ENCODE assay signal across 1 cellular context in genomic region chr3:15484551-15484950, GRCh38. TPM values are rescaled to one million over a fixed set of nuclear protein-coding genes. Genes with fewer than 3 reads are reported as not detected.
"Had no signal": no experiment of that assay in that cellular context is flagged by ENCODE, and none has a peak within 500 bp of the region (broad histone marks: within the 10 kb centered on the region; RNA-seq: fewer than 3 reads in every experiment).

No MANE protein-coding gene starts in this region.

RNA-seq across cellular contexts. Expression of gene COLQ, which starts 37.0 kb away (rescaled TPM):
- total RNA-seq: NCI-H460 had no signal
